1 cellular context compared by ENCODE assay signal in genomic region chr17:19343671-19344151, GRCh38.
TF ChIP-seq lines count a peak whose summit lies in the region.

No MANE protein-coding gene starts in this region.

TF ChIP-seq in H1, 55 proteins besides CTCF, POLR2A, EP300 and RAD21:
- TF ChIP-seq MAX (IDR thresholded peaks at IDR 0.05) = peak; percentile 43; the same call in 1 of the 2 replicates
- TF ChIP-seq SRF (IDR thresholded peaks at IDR 0.05; ENCODE audit: low read depth, low read length) = no peak
- no peak for TF ChIP-seq PHF8 (conservative IDR thresholded peaks at IDR 0.05; ENCODE audit: low read depth, low read length)
